Comparison of ENCODE assay signal across 1 cellular context in the genomic region with DNA sequence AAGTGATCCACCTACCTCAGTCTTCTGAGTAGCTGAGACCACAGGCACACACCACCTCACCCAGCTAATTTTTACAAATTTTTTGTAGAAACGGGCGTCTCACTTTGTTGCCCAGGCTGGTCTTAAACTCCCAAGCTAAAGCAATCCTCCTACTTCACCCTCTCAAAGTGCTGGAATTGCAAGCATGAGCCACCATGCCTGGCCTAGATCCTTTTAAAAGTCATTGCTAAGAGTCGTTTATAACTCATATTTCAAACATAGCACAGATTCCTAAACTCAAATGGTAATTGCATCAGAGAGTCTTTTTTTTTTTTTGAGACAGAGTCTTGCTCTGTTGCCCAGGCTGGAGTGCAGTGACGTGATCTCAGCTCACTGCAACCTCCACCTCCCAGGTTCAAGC.
TF ChIP-seq lines count a peak whose summit lies in the region.

No MANE protein-coding gene starts in this region.

TF ChIP-seq in IMR-90, 13 proteins besides CTCF, POLR2A, EP300 and RAD21:
- TF ChIP-seq, protein P1, sequence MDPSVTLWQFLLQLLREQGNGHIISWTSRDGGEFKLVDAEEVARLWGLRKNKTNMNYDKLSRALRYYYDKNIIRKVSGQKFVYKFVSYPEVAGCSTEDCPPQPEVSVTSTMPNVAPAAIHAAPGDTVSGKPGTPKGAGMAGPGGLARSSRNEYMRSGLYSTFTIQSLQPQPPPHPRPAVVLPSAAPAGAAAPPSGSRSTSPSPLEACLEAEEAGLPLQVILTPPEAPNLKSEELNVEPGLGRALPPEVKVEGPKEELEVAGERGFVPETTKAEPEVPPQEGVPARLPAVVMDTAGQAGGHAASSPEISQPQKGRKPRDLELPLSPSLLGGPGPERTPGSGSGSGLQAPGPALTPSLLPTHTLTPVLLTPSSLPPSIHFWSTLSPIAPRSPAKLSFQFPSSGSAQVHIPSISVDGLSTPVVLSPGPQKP (IDR thresholded peaks at IDR 0.05; ENCODE audit: borderline replicate concordance, low read depth, low read length): no peak
- TF ChIP-seq BHLHE40 (IDR thresholded peaks at IDR 0.05; ENCODE audit: low read depth, low read length) (no peak), FOS (IDR thresholded peaks at IDR 0.05; ENCODE audit: low read depth, low read length) (no peak), NFE2L2 (IDR thresholded peaks at IDR 0.05; ENCODE audit: low read depth, low read length) (no peak), RCOR1 (IDR thresholded peaks at IDR 0.05; ENCODE audit: insufficient replicate concordance, low read length) (no peak), SMC3 (IDR thresholded peaks at IDR 0.05; ENCODE audit: low read depth, low read length) (no peak), CEBPB (IDR thresholded peaks at IDR 0.05; ENCODE audit: low read depth, low read length) (no peak), RFX5 (IDR thresholded peaks at IDR 0.05; ENCODE audit: low read depth, low read length) (no peak), MXI1 (IDR thresholded peaks at IDR 0.05; ENCODE audit: borderline replicate concordance, low read depth, low read length) (no peak)
- TF ChIP-seq, protein P2, sequence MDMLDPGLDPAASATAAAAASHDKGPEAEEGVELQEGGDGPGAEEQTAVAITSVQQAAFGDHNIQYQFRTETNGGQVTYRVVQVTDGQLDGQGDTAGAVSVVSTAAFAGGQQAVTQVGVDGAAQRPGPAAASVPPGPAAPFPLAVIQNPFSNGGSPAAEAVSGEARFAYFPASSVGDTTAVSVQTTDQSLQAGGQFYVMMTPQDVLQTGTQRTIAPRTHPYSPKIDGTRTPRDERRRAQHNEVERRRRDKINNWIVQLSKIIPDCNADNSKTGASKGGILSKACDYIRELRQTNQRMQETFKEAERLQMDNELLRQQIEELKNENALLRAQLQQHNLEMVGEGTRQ (IDR thresholded peaks at IDR 0.05; ENCODE audit: low read depth, low read length): no peak
